10 cellular contexts compared by ENCODE assay signal in genomic region chr11:117197516-117198456, GRCh38. TPM values are rescaled to one million over a fixed set of nuclear protein-coding genes. Genes with fewer than 3 reads are reported as not detected.
DNase-seq lines count a peak whose midpoint lies in the region; ATAC-seq and TF ChIP-seq lines count a peak whose summit lies in the region.
"Had no signal": no experiment of that assay in that cellular context is flagged by ENCODE, and none has a peak within 500 bp of the region (broad histone marks: within the 10 kb centered on the region; RNA-seq: fewer than 3 reads in every experiment).

No MANE protein-coding gene starts in this region.

- no peaks in the 10 kb centered on the region for H3K9me2 ChIP-seq in GM23248 (ENCODE audit: insufficient read depth)

- ATAC-seq in HG02588 (IDR thresholded peaks at IDR 0.05; ENCODE audit: unreplicated experiment) (no peak), GM21528 (IDR thresholded peaks at IDR 0.05; ENCODE audit: low FRiP score, unreplicated experiment) (no peak)

- no peak for TF ChIP-seq EP300 in stomach (IDR thresholded peaks at IDR 0.05)

- H3K4me1 ChIP-seq in GM23248 (ENCODE audit: insufficient read depth): peaks cover 27% of the 10 kb centered on the region
- no peaks in the 10 kb centered on the region for H3K4me1 ChIP-seq in adrenal gland (replicated peaks in 1 of 2)
- H3K4me1 ChIP-seq in iPS-18a (ENCODE audit: control insufficient read depth, low read depth, low read length): peaks cover 25% of the 10 kb centered on the region
- peaks cover 22 to 68% (median 58%) of the 10 kb centered on the region in 4 donors for H3K4me1 ChIP-seq in stomach

- DNase-seq in GM23248: no peak
- no peak for DNase-seq in adrenal gland
- DNase-seq in stomach: peak; percentile 57
- DNase-seq in effector CD8-positive, alpha-beta T cell (lab: John Stamatoyannopoulos, UW): no peak
- DNase-seq in NK-92 treated with Interleukin-12 subunit alpha and Interleukin-12 subunit beta, amount 100 ng/mL, for 24 hours (lab: John Stamatoyannopoulos, UW): no peak
- DNase-seq: HCEC 1CT had no signal

- H3F3A ChIP-seq in GM23248 (ENCODE audit: insufficient read depth): peaks cover 24% of the 10 kb centered on the region

- intact Hi-C loops in adrenal gland (cut with DNase I): no loop called here
- intact Hi-C loops in stomach (cut with DNase I; ENCODE audit: low total_unique reads): no loop called here

- peak overlapping the region; percentile 78 for H3K4me2 ChIP-seq in GM23248 (ENCODE audit: unreplicated experiment)

- peak in 5 of 6 experiments; percentile 3 to 37 (median 30) for TF ChIP-seq CTCF in adrenal gland (IDR thresholded peaks at IDR 0.05)
- peak in 5 of 7 experiments; percentile 29 to 55 (median 45) for TF ChIP-seq CTCF in stomach (IDR thresholded peaks at IDR 0.05)

- in situ Hi-C loops in GM23248 (cut with MboI): no loop called here

- H3K79me2 ChIP-seq in GM23248 (ENCODE audit: insufficient read depth): peaks cover 56% of the 10 kb centered on the region

- H3K4me3 ChIP-seq in GM23248 (peak overlapping the region; percentile 87), adrenal gland (no peak overlapping the region), iPS-18a (ENCODE audit: low read length) (no peak overlapping the region), stomach (peak overlapping the region; percentile 16 to 59 (median 54))
- H3K4me3 ChIP-seq: pancreas had no signal

- TF ChIP-seq POLR2A in adrenal gland (IDR thresholded peaks at IDR 0.05) (no peak), stomach (IDR thresholded peaks at IDR 0.05) (no peak)

- H3K9me3 ChIP-seq in GM23248 (ENCODE audit: low read depth): no peaks in the 10 kb centered on the region
- no peaks in the 10 kb centered on the region for H3K9me3 ChIP-seq in adrenal gland (replicated peaks in 1 of 3)
- no peaks in the 10 kb centered on the region for H3K9me3 ChIP-seq in iPS-18a (ENCODE audit: control insufficient read depth, low read depth, low read length)
- H3K9me3 ChIP-seq in stomach: no peaks in the 10 kb centered on the region
- H3K9me3 ChIP-seq: pancreas had no signal

- WGBS in GM23248 (ENCODE audit: low coverage in 1 of 2, low lambda C conversion rate in 2 of 2, missing lambda C conversion rate in 2 of 2), 2 experiments: 90 to 93% methylated on average over 17 of the region's 17 CpGs
- 70 to 84% (median 76%) methylated on average over 17 of the region's 17 CpGs for WGBS in adrenal gland, 4 donors
- WGBS in stomach, 5 donors: 26 to 56% (median 32%) methylated on average over 16 to 17 of the region's 17 CpGs

- no peaks in the 10 kb centered on the region for H4K20me1 ChIP-seq in GM23248 (ENCODE audit: insufficient read depth)

- H3K27me3 ChIP-seq in GM23248 (replicated peaks; ENCODE audit: insufficient read depth) (no peaks in the 10 kb centered on the region), adrenal gland (no peaks in the 10 kb centered on the region), iPS-18a (ENCODE audit: control insufficient read depth, insufficient read depth, low read length) (no peaks in the 10 kb centered on the region), stomach (no peaks in the 10 kb centered on the region)
- H3K27me3 ChIP-seq: pancreas had no signal

- no peak overlapping the region for H2AFZ ChIP-seq in GM23248

- H3K9ac ChIP-seq in GM23248 (peak overlapping the region; percentile 79), iPS-18a (ENCODE audit: low read length) (peak overlapping the region; percentile 74)

- H3K36me3 ChIP-seq in GM23248 (ENCODE audit: low read depth) (no peaks in the 10 kb centered on the region), adrenal gland (replicated peaks in 1 of 2) (peaks cover 0 to 34% of the 10 kb centered on the region in 2 donors), iPS-18a (ENCODE audit: control insufficient read depth, low read depth, low read length) (peaks cover under 1% of the 10 kb centered on the region), stomach (peaks cover 17 to 59% (median 47%) of the 10 kb centered on the region in 4 donors)

- H3K27ac ChIP-seq in GM23248 (peak overlapping the region; percentile 53), adrenal gland (peak overlapping the region in 4 of 5 donors; percentile 43 to 92 (median 74)), iPS-18a (ENCODE audit: low read length) (no peak overlapping the region), stomach (peak overlapping the region; percentile 62 to 94 (median 89))
- H3K27ac ChIP-seq: pancreas had no signal

RNA-seq across cellular contexts. Expression of gene TAGLN, which starts 1.4 kb away (rescaled TPM):
- 2,401 and 2,613 TPM in 2 replicates for total RNA-seq in GM23248 (2014; rRNA removed; shearing (Covaris generic))
- polyA plus RNA-seq in GM23248 (2016; fragmentation: Nextera tagmentation; extraction: Ambion mirVana) (1,454 and 1,484 TPM in 2 replicates), adrenal gland (1,000 to 10,000 TPM in 1 of 3 donors, 100 to 1,000 TPM in 2; 489 to 1,184 (median 817) TPM), stomach (1,000 to 10,000 TPM in 2 of 3 donors, 100 to 1,000 TPM in 1; 575 to 2,971 (median 1,072) TPM)
- total RNA-seq in adrenal gland (1,000 to 10,000 TPM in 1 of 8 donors, 100 to 1,000 TPM in 7; 117 to 1,290 (median 739) TPM), stomach (1,000 to 10,000 TPM in 4 of 5 donors, 100 to 1,000 TPM in 1; 730 to 3,801 (median 2,320) TPM)

RNA-seq across cellular contexts. Expression of gene SIDT2, which starts 19.2 kb away (rescaled TPM):
- total RNA-seq in GM23248 (2014; rRNA removed; shearing (Covaris generic)): 15.7 TPM in 2 replicates
- polyA plus RNA-seq in GM23248 (2016; fragmentation: Nextera tagmentation; extraction: Ambion mirVana) (11.6 and 13.1 TPM in 2 replicates), adrenal gland (10 to 100 TPM; 27.7 to 75.1 (median 48.8) TPM), stomach (10 to 100 TPM; 16.9 to 39.4 (median 24.3) TPM)
- total RNA-seq in adrenal gland (10 to 100 TPM; 23.4 to 87.1 (median 44.5) TPM), stomach (100 to 1,000 TPM in 3 of 5 donors, 10 to 100 TPM in 2; 15.1 to 310 (median 132) TPM)

RNA-seq across cellular contexts. Expression of gene PCSK7, which starts 34.1 kb away (rescaled TPM):
- 58.8 and 68.7 TPM in 2 replicates for total RNA-seq in GM23248 (2014; rRNA removed; shearing (Covaris generic))
- 29.7 and 31.6 TPM in 2 replicates for polyA plus RNA-seq in GM23248 (2016; fragmentation: Nextera tagmentation; extraction: Ambion mirVana)
- total RNA-seq in adrenal gland: 10 to 100 TPM; 22.6 to 54.4 (median 42.2) TPM
- polyA plus RNA-seq in adrenal gland: 10 to 100 TPM; 23.4 to 53.0 (median 45.4) TPM
- total RNA-seq in stomach: 100 to 1,000 TPM in 3 of 5 donors, 10 to 100 TPM in 2; 64.8 to 232 (median 139) TPM
- polyA plus RNA-seq in stomach: 10 to 100 TPM; 14.1 to 23.6 (median 20.4) TPM

RNA-seq across cellular contexts. Expression of gene RNF214, which starts 34.7 kb away (rescaled TPM):
- 5.8 and 13.9 TPM in 2 replicates for total RNA-seq in GM23248 (2014; rRNA removed; shearing (Covaris generic))
- 11.3 and 12.6 TPM in 2 replicates for polyA plus RNA-seq in GM23248 (2016; fragmentation: Nextera tagmentation; extraction: Ambion mirVana)
- total RNA-seq in adrenal gland: 10 to 100 TPM; 11.3 to 33.8 (median 22.9) TPM
- 10 to 100 TPM; 12.7 to 21.6 (median 19.7) TPM for polyA plus RNA-seq in adrenal gland
- 10 to 100 TPM in 4 of 5 donors, 1 to 10 TPM in 1; 6.7 to 21.6 (median 13.8) TPM for total RNA-seq in stomach
- 10 to 100 TPM in 1 of 3 donors, 1 to 10 TPM in 2; 6.8 to 11.2 (median 8.0) TPM for polyA plus RNA-seq in stomach

RNA-seq across cellular contexts. Expression of gene PAFAH1B2, which starts 53.7 kb away (rescaled TPM):
- 124 and 140 TPM in 2 replicates for total RNA-seq in GM23248 (2014; rRNA removed; shearing (Covaris generic))
- polyA plus RNA-seq in GM23248 (2016; fragmentation: Nextera tagmentation; extraction: Ambion mirVana) (116 and 120 TPM in 2 replicates), adrenal gland (10 to 100 TPM; 19.6 to 85.8 (median 29.5) TPM), stomach (10 to 100 TPM; 14.9 to 30.7 (median 27.5) TPM)
- total RNA-seq in adrenal gland (100 to 1,000 TPM in 4 of 8 donors, 10 to 100 TPM in 4; 81.0 to 132 (median 102) TPM), stomach (100 to 1,000 TPM in 1 of 5 donors, 10 to 100 TPM in 4; 31.9 to 174 (median 63.0) TPM)

Comparison
In these comparisons a context has a peak if more than half of its experiments do, and no peak if none do; other contexts are left out.
1. H3K4me3 ChIP-seq: peak in GM23248 (single experiment) and stomach (4 of 4); none in adrenal gland (0 of 4) and iPS-18a (single experiment).